ENCODE assay signal across 8 cellular contexts in genomic region chr1:203512830-203513578, GRCh38. TPM values are rescaled to one million over a fixed set of nuclear protein-coding genes. Genes with fewer than 3 reads are reported as not detected.
DNase-seq lines count a peak whose midpoint lies in the region; ATAC-seq, FAIRE-seq and TF ChIP-seq lines count a peak whose summit lies in the region.

No MANE protein-coding gene starts in this region.

- H3K27ac Mint-ChIP-seq in activated CD8-positive, alpha-beta T cell treated with anti-CD3 and anti-CD28 coated beads for 36 hours, result peak overlapping the region; percentile 78

- peak overlapping the region; percentile 47 for H3K9ac ChIP-seq in HUES6 (ENCODE audit: low read length)

- H3K36me3 ChIP-seq in HUES6 (ENCODE audit: control insufficient read depth, insufficient read depth, low read length) (no peaks in the 10 kb centered on the region), pancreas (no peaks in the 10 kb centered on the region)

- no peaks in the 10 kb centered on the region for H3K9me3 ChIP-seq in HUES6 (ENCODE audit: control insufficient read depth, insufficient read depth, low read depth, low read length)
- no peaks in the 10 kb centered on the region for H3K9me3 ChIP-seq in pancreas

- intact Hi-C loops in activated CD8-positive, alpha-beta T cell treated with anti-CD3 and anti-CD28 coated beads for 36 hours (cut with micrococcal nuclease), result no loop called here
- intact Hi-C loops in pancreas (cut with DNase I), result no loop called here

- no peaks in the 10 kb centered on the region for H3K9me3 Mint-ChIP-seq in activated CD8-positive, alpha-beta T cell treated with anti-CD3 and anti-CD28 coated beads for 36 hours

- peaks cover 57% of the 10 kb centered on the region for H3K27me3 ChIP-seq in HUES6 (ENCODE audit: control insufficient read depth, insufficient read depth, low read length)
- H3K27me3 ChIP-seq in pancreas, result no peaks in the 10 kb centered on the region

- POLR2A ChIA-PET in activated CD8-positive, alpha-beta T cell treated with anti-CD3 and anti-CD28 coated beads for 36 hours (lab: Charles Lee), result no interaction called here

- no peak for TF ChIP-seq CTCF in AG09309 (IDR thresholded peaks at IDR 0.05; ENCODE audit: control insufficient read depth, insufficient read depth, low read depth, low read length, missing control alignments)
- no peak for TF ChIP-seq CTCF in activated CD8-positive, alpha-beta T cell treated with anti-CD3 and anti-CD28 coated beads for 36 hours (IDR thresholded peaks at IDR 0.05)
- TF ChIP-seq CTCF in pancreas (IDR thresholded peaks at IDR 0.05), result no peak

- peaks cover 71% of the 10 kb centered on the region for H3K4me1 ChIP-seq in HUES6 (ENCODE audit: control insufficient read depth, insufficient read depth, low read length)
- H3K4me1 ChIP-seq in pancreas, result no peaks in the 10 kb centered on the region

- no peak overlapping the region for H3K4me3 ChIP-seq in AG09309 (ENCODE audit: control insufficient read depth, low read depth, low read length)
- H3K4me3 ChIP-seq in HUES6 (ENCODE audit: low read depth, low read length), result no peak overlapping the region
- H3K4me3 ChIP-seq in pancreas, result no peak overlapping the region

- H3K4me3 Mint-ChIP-seq in activated CD8-positive, alpha-beta T cell treated with anti-CD3 and anti-CD28 coated beads for 36 hours, result no peak overlapping the region

- peaks cover 29% of the 10 kb centered on the region for H3K4me1 Mint-ChIP-seq in activated CD8-positive, alpha-beta T cell treated with anti-CD3 and anti-CD28 coated beads for 36 hours (ENCODE audit: low read depth)

- 74 to 78% methylated on average over 10 of the region's 10 CpGs for whole genome bisulfite sequencing in pancreas, 2 donors

- FAIRE-seq in pancreas (lab: Jason Lieb, UNC), result no peak

- H3K36me3 Mint-ChIP-seq in activated CD8-positive, alpha-beta T cell treated with anti-CD3 and anti-CD28 coated beads for 36 hours (ENCODE audit: low read depth), result no peaks in the 10 kb centered on the region

- DNase-seq in AG09309 (ENCODE audit: low read depth) (peak; percentile 70), fibroblast of gingiva (ENCODE audit: low read depth) (peak; percentile 81), pancreas (peak in 1 of 6 donors; percentile 34), hippocampal formation (lab: John Stamatoyannopoulos, UW) (no peak), NCI-H2196 (lab: John Stamatoyannopoulos, UW; ENCODE audit: unreplicated experiment) (no peak)
- peak; percentile 77 for DNase-seq in activated CD8-positive, alpha-beta T cell treated with anti-CD3 and anti-CD28 coated beads for 36 hours

- CTCF ChIA-PET in activated CD8-positive, alpha-beta T cell treated with anti-CD3 and anti-CD28 coated beads for 36 hours (lab: Charles Lee), result interaction anchor here (1.0 to 2.6 kb wide), 4 partner anchors 9 to 246 kb away, joined by 3 to 15 read pairs (median 4); no protein-coding TSS in a partner anchor

- no peak overlapping the region for H3K27ac ChIP-seq in HUES6 (ENCODE audit: low read depth, low read length)
- H3K27ac ChIP-seq in pancreas, result no peak overlapping the region

- H3K27me3 Mint-ChIP-seq in activated CD8-positive, alpha-beta T cell treated with anti-CD3 and anti-CD28 coated beads for 36 hours, result no peaks in the 10 kb centered on the region

- ATAC-seq in activated CD8-positive, alpha-beta T cell treated with anti-CD3 and anti-CD28 coated beads for 36 hours, result peak; percentile 89
- ATAC-seq in pancreas, result peak in 3 of 4 donors; percentile 66 to 78 (median 76)
- ATAC-seq in HG03457 (IDR thresholded peaks at IDR 0.05; ENCODE audit: unreplicated experiment), result no peak

RNA-seq across cellular contexts. Expression of gene OPTC, which starts 19.1 kb away (rescaled TPM):
- not detected for total RNA-seq in activated CD8-positive, alpha-beta T cell treated with anti-CD3 and anti-CD28 coated beads for 36 hours
- not detected for total RNA-seq in pancreas
- not detected for polyA plus RNA-seq in pancreas

RNA-seq across cellular contexts. Expression of gene PRELP, which starts 37.4 kb away (rescaled TPM):
- total RNA-seq in activated CD8-positive, alpha-beta T cell treated with anti-CD3 and anti-CD28 coated beads for 36 hours, result not detected
- total RNA-seq in pancreas, result 1 to 10 TPM; 1.2 to 6.6 (median 2.4) TPM
- polyA plus RNA-seq in pancreas, result 1 to 10 TPM; 3.4 to 4.1 TPM

Comparison
In these comparisons a context has a peak if more than half of its experiments do, and no peak if none do; other contexts are left out.
1. DNase-seq: peak in AG09309 (single experiment), activated CD8-positive, alpha-beta T cell treated with anti-CD3 and anti-CD28 coated beads for 36 hours (single experiment) and fibroblast of gingiva (single experiment); none in hippocampal formation (0 of 2) and NCI-H2196 (single experiment).